In the genomic region with DNA sequence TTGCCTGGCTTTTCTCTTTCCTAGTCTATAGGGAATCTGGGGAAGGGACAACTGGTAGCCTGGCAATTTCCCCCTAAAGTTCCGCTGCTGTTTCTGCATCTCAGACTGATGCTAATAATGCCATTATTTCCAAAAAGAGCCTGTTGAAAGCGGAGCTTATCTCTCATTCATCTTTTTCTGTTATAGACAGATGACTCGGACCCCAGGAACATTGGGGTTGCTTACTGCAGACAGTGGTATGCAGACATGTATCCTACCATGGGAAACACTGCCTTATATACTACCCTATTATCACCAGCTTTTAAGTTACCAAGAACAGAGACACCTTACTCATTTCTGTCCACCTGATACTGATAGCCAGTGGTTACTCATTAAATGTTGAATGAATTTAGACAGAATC, we compare ENCODE assay signal across 25 cellular contexts.
"Had no signal": no experiment of that assay in that cellular context is flagged by ENCODE, and none has a peak within 500 bp of the region (broad histone marks: within the 10 kb centered on the region; RNA-seq: fewer than 3 reads in every experiment).

No MANE protein-coding gene starts in this region.

- H3K4me1 ChIP-seq: colonic mucosa had no signal

- H3K9me3 ChIP-seq: colonic mucosa, MG63 had no signal

- H3K27me3 ChIP-seq: colonic mucosa, MG63 had no signal

- DNase-seq: activated CD4-positive, alpha-beta T cell treated with anti-CD3 and anti-CD28 coated beads, Interleukin-2, amount 10 ng/mL, durations not matched to agents 24 days and 14 days; activated CD4-positive, alpha-beta T cell treated with anti-CD3 and anti-CD28 coated beads, Interleukin-2, amount 50 U/mL, for 4 hours; activated CD8-positive, alpha-beta T cell treated with anti-CD3 and anti-CD28 coated beads for 36 hours; activated effector memory CD4-positive, alpha-beta T cell treated with anti-CD3 and anti-CD28 coated beads, Interleukin-2, amount 50 U/mL, for 16 hours; activated naive CD4-positive, alpha-beta T cell; activated naive CD4-positive, alpha-beta T cell treated with anti-CD3 and anti-CD28 coated beads, Interleukin-2, amount 50 U/mL, for 16 hours; activated naive CD8-positive, alpha-beta T cell treated with anti-CD3 and anti-CD28 coated beads for 36 hours; activated T-cell treated with anti-CD3 and anti-CD28 coated beads, Interleukin-2, amount 50 U/mL, for 1 hour; activated T-cell treated with anti-CD3 and anti-CD28 coated beads, Interleukin-2, amount 50 U/mL, for 72 hours; colonic mucosa; Kasumi-1; MG63; NCI-H1048; NCI-H1105 treated with DMSO at 0.1 percent for 48 hours; NCI-H1436; NCI-H1694; NCI-H1930; NCI-H2081 treated with DMSO at 0.1 percent for 48 hours; NCI-H345; NCI-H524 treated with DMSO at 0.1 percent for 48 hours; NK-92 treated with Interleukin-12 subunit alpha and Interleukin-12 subunit beta, amount 100 ng/mL, for 24 hours; PC-9; Right ventricle myocardium superior had no signal

- H3K4me3 ChIP-seq: colonic mucosa, MG63, PC-9 had no signal

- H3K36me3 ChIP-seq: colonic mucosa had no signal

- FAIRE-seq: RCC 7860, TTC549 had no signal
